In genomic region chr12:120496353-120497340, GRCh38 we compare ENCODE assay signal across 8 cellular contexts. TPM values are rescaled to one million over a fixed set of nuclear protein-coding genes. Genes with fewer than 3 reads are reported as not detected.
A peak's percentile ranks its signal among the peaks of the same experiment; 100 is the strongest.
DNase-seq lines count a peak whose midpoint lies in the region; ATAC-seq and TF ChIP-seq lines count a peak whose summit lies in the region.

No MANE protein-coding gene starts in this region.

- peak overlapping the region; percentile 96 for H3K4me3 Mint-ChIP-seq in activated naive CD8-positive, alpha-beta T cell treated with anti-CD3 and anti-CD28 coated beads, Interleukin-2, amount 50 U/mL, for 24 hours

- H3K27me3 Mint-ChIP-seq in activated naive CD8-positive, alpha-beta T cell treated with anti-CD3 and anti-CD28 coated beads, Interleukin-2, amount 50 U/mL, for 24 hours = peaks cover 2% of the 10 kb centered on the region

- no peaks in the 10 kb centered on the region for H3K9me3 Mint-ChIP-seq in activated naive CD8-positive, alpha-beta T cell treated with anti-CD3 and anti-CD28 coated beads, Interleukin-2, amount 50 U/mL, for 24 hours

- H3K4me3 ChIP-seq in AG04449 (ENCODE audit: low read depth, low read length) (peak overlapping the region; percentile 91), SK-N-MC (peak overlapping the region; percentile 82), heart right ventricle (peak overlapping the region; percentile 72 to 99 (median 96)), upper lobe of right lung (peak overlapping the region; percentile 97)

- DNase-seq in AG04449 (ENCODE audit: low read depth, low spot score) = no peak
- peak; percentile 36 for DNase-seq in HK-2 (ENCODE audit: unreplicated experiment)
- no peak for DNase-seq in SK-N-MC (ENCODE audit: low read depth, low spot score)
- DNase-seq in activated naive CD8-positive, alpha-beta T cell treated with anti-CD3 and anti-CD28 coated beads, Interleukin-2, amount 50 U/mL, for 24 hours = peak; percentile 60
- DNase-seq in heart right ventricle = peak; percentile 71 to 74
- DNase-seq in posterior cingulate gyrus = peak; percentile 64 to 97 (median 80)
- peak; percentile 82 for DNase-seq in upper lobe of right lung

- H3K9me3 ChIP-seq in SK-N-MC (ENCODE audit: low read depth, low read length) (no peaks in the 10 kb centered on the region), heart right ventricle (no peaks in the 10 kb centered on the region), upper lobe of right lung (no peaks in the 10 kb centered on the region)

- peaks cover 24% of the 10 kb centered on the region for H3K4me1 Mint-ChIP-seq in activated naive CD8-positive, alpha-beta T cell treated with anti-CD3 and anti-CD28 coated beads, Interleukin-2, amount 50 U/mL, for 24 hours

- WGBS in heart right ventricle, 2 donors = 0 to 1% methylated on average over 49 of the region's 49 CpGs

- TF ChIP-seq POLR2A in GM18505 (IDR thresholded peaks at IDR 0.05; ENCODE audit: borderline replicate concordance, extremely low read depth, insufficient read depth, insufficient read length) = no peak

- peaks cover 6 to 36% (median 28%) of the 10 kb centered on the region in 9 donors for H3K4me1 ChIP-seq in heart right ventricle
- peaks cover 20% of the 10 kb centered on the region for H3K4me1 ChIP-seq in upper lobe of right lung

- ATAC-seq in GM18505 (IDR thresholded peaks at IDR 0.05; ENCODE audit: unreplicated experiment) = peak; percentile 28
- peak; percentile 20 for ATAC-seq in activated naive CD8-positive, alpha-beta T cell treated with anti-CD3 and anti-CD28 coated beads, Interleukin-2, amount 50 U/mL, for 24 hours
- peak; percentile 59 to 90 (median 81) for ATAC-seq in heart right ventricle
- ATAC-seq in upper lobe of right lung = peak; percentile 69

- intact Hi-C loops in heart right ventricle (cut with DNase I) (loop anchor here in 2 of 10 donors (2.0 to 5.0 kb wide), 3 partner anchors 32 to 216 kb away; partner anchors contain the start of genes COQ5 (in 1 of the 2) and UNC119B (in 1 of the 2)), posterior cingulate gyrus (cut with DNase I) (loop anchor here (1.0 to 2.0 kb wide), 2 partner anchors 27 to 32 kb away; partner anchors contain the start of genes COQ5 and SRSF9), upper lobe of right lung (cut with DNase I) (no loop called here)

- H3K27me3 ChIP-seq in heart right ventricle (no peaks in the 10 kb centered on the region), upper lobe of right lung (no peaks in the 10 kb centered on the region)

- H3K9ac ChIP-seq in SK-N-MC (ENCODE audit: insufficient read length) = peak overlapping the region; percentile 78

- CTCF ChIA-PET in AG04449 (lab: Yijun Ruan, JAX) = interaction anchor here (0.7 to 12.8 kb wide), 7 partner anchors 8 to 150 kb away, joined by 3 to 152 read pairs (median 3); partner anchors contain the start of gene SRSF9

- peaks cover 22% of the 10 kb centered on the region for H3K36me3 ChIP-seq in SK-N-MC (ENCODE audit: insufficient read depth, low read length)
- H3K36me3 ChIP-seq in heart right ventricle = peaks cover 0 to 43% (median 14%) of the 10 kb centered on the region in 9 donors
- H3K36me3 ChIP-seq in upper lobe of right lung = peaks cover 16% of the 10 kb centered on the region

- POLR2A ChIA-PET in AG04449 (lab: Yijun Ruan, JAX) = interaction anchor here (0.8 to 1.9 kb wide), 15 partner anchors 8 to 205 kb away, joined by 3 to 8 read pairs (median 3); partner anchors contain the start of genes COQ5, COX6A1, RNU4-2 and SRSF9

- H3K27ac ChIP-seq in SK-N-MC = no peak overlapping the region
- peak overlapping the region; percentile 24 to 97 (median 93) for H3K27ac ChIP-seq in heart right ventricle
- H3K27ac ChIP-seq in upper lobe of right lung = peak overlapping the region; percentile 90

- peak; percentile 15 for TF ChIP-seq CTCF in AG04449 (IDR thresholded peaks at IDR 0.05; ENCODE audit: insufficient read depth, low read length, missing control alignments)
- peak in 4 of 9 donors; percentile 25 to 33 (median 28) for TF ChIP-seq CTCF in heart right ventricle (IDR thresholded peaks at IDR 0.05)
- no peak for TF ChIP-seq CTCF in upper lobe of right lung (IDR thresholded peaks at IDR 0.05)

- peaks cover 29% of the 10 kb centered on the region for H3K36me3 Mint-ChIP-seq in activated naive CD8-positive, alpha-beta T cell treated with anti-CD3 and anti-CD28 coated beads, Interleukin-2, amount 50 U/mL, for 24 hours (ENCODE audit: low read depth)

- peak overlapping the region; percentile 94 for H3K27ac Mint-ChIP-seq in activated naive CD8-positive, alpha-beta T cell treated with anti-CD3 and anti-CD28 coated beads, Interleukin-2, amount 50 U/mL, for 24 hours

RNA-seq across cellular contexts. Expression of gene DYNLL1, which starts 0.7 kb away (rescaled TPM):
- total RNA-seq in heart right ventricle = 100 to 1,000 TPM in 9 of 10 donors, 10 to 100 TPM in 1; 94.0 to 227 (median 120) TPM
- polyA plus RNA-seq in heart right ventricle = 100 to 1,000 TPM; 136 to 352 TPM
- 242 TPM for total RNA-seq in upper lobe of right lung

RNA-seq across cellular contexts. Expression of gene SRSF9, which starts 27.1 kb away (rescaled TPM):
- 10 to 100 TPM; 25.4 to 54.7 (median 32.0) TPM for total RNA-seq in heart right ventricle
- 10 to 100 TPM; 29.8 to 42.9 TPM for polyA plus RNA-seq in heart right ventricle
- 116 TPM for total RNA-seq in upper lobe of right lung

RNA-seq across cellular contexts. Expression of gene COQ5, which starts 32.3 kb away (rescaled TPM):
- total RNA-seq in heart right ventricle = 10 to 100 TPM; 32.0 to 56.0 (median 43.6) TPM
- 10 to 100 TPM; 32.5 to 64.5 TPM for polyA plus RNA-seq in heart right ventricle
- 19.6 TPM for total RNA-seq in upper lobe of right lung

RNA-seq across cellular contexts. Expression of gene RNF10, which starts 37.5 kb away (rescaled TPM):
- total RNA-seq in heart right ventricle (100 to 1,000 TPM; 228 to 359 (median 271) TPM), upper lobe of right lung (190 TPM)
- 100 to 1,000 TPM; 218 to 778 TPM for polyA plus RNA-seq in heart right ventricle

RNA-seq across cellular contexts. Expression of gene GATC, which starts 50.4 kb away (rescaled TPM):
- 10 to 100 TPM in 7 of 10 donors, 1 to 10 TPM in 3; 6.4 to 17.0 (median 11.1) TPM for total RNA-seq in heart right ventricle
- polyA plus RNA-seq in heart right ventricle = 1 to 10 TPM; 6.0 to 7.3 TPM
- 29.3 TPM for total RNA-seq in upper lobe of right lung

Comparison
In these comparisons a context has a peak if more than half of its experiments do, and no peak if none do; other contexts are left out.
1. DNase-seq: peak in HK-2 (single experiment), activated naive CD8-positive, alpha-beta T cell treated with anti-CD3 and anti-CD28 coated beads, Interleukin-2, amount 50 U/mL, for 24 hours (single experiment), heart right ventricle (2 of 2), posterior cingulate gyrus (10 of 10) and upper lobe of right lung (single experiment); none in AG04449 (single experiment) and SK-N-MC (single experiment).
2. ATAC-seq: peak in every context shown above with its lines; median percentile 81 in heart right ventricle; 69 in upper lobe of right lung; 28 in GM18505; 20 in activated naive CD8-positive, alpha-beta T cell treated with anti-CD3 and anti-CD28 coated beads, Interleukin-2, amount 50 U/mL, for 24 hours.
3. Peak in every context shown above with its lines, with median percentiles within 50 percentile points of each other: H3K4me3 ChIP-seq.